In genomic region chr1:145963218-145964019, GRCh38 we compare ENCODE assay signal across 8 cellular contexts. TPM values are rescaled to one million over a fixed set of nuclear protein-coding genes. Genes with fewer than 3 reads are reported as not detected.
A peak's percentile ranks its signal among the peaks of the same experiment; 100 is the strongest.
DNase-seq lines count a peak whose midpoint lies in the region; ATAC-seq, FAIRE-seq and TF ChIP-seq lines count a peak whose summit lies in the region.

No MANE protein-coding gene starts in this region.

- peaks cover 11% of the 10 kb centered on the region for H3K9me3 Mint-ChIP-seq in activated naive CD4-positive, alpha-beta T cell treated with anti-CD3 and anti-CD28 coated beads, Interleukin-2, amount 10 ng/mL, durations not matched to agents 7 days and 5 days
- H3K9me3 Mint-ChIP-seq in endodermal cell, result peaks cover 12% of the 10 kb centered on the region

- H3K27me3 Mint-ChIP-seq in activated naive CD4-positive, alpha-beta T cell treated with anti-CD3 and anti-CD28 coated beads, Interleukin-2, amount 10 ng/mL, durations not matched to agents 7 days and 5 days, result peaks cover 28% of the 10 kb centered on the region
- peaks cover 53% of the 10 kb centered on the region for H3K27me3 Mint-ChIP-seq in endodermal cell (ENCODE audit: insufficient read depth)

- H3K9me3 ChIP-seq in endodermal cell (ENCODE audit: control insufficient read depth, low read length) (peaks cover 10% of the 10 kb centered on the region), pancreas (no peaks in the 10 kb centered on the region)

- DNase-seq in activated naive CD4-positive, alpha-beta T cell treated with anti-CD3 and anti-CD28 coated beads, Interleukin-2, amount 10 ng/mL, durations not matched to agents 7 days and 5 days, result no peak
- DNase-seq in activated naive CD4-positive, alpha-beta T cell treated with anti-CD3 and anti-CD28 coated beads, Interleukin-2, amount 50 U/mL, for 16 hours, result no peak
- peak; percentile 75 to 83 for DNase-seq in SHP77 (lab: John Stamatoyannopoulos, UW)
- no peak for DNase-seq in endodermal cell
- no peak for DNase-seq in pancreas
- no peak for DNase-seq in stimulated activated CD4-positive, alpha-beta T cell treated with anti-CD3 and anti-CD28 coated beads, Interleukin-12 subunit alpha, Interleukin-12 subunit beta, amount 100 ng/mL, for 4 hours
- no peak for DNase-seq in NCI-H1694 (lab: John Stamatoyannopoulos, UW)

- H3K27ac Mint-ChIP-seq in activated naive CD4-positive, alpha-beta T cell treated with anti-CD3 and anti-CD28 coated beads, Interleukin-2, amount 10 ng/mL, durations not matched to agents 7 days and 5 days, result peak overlapping the region; percentile 93
- H3K27ac Mint-ChIP-seq in endodermal cell, result peak overlapping the region; percentile 91

- intact Hi-C loops in pancreas (cut with DNase I), result no loop called here

- H3K27ac ChIP-seq in endodermal cell (ENCODE audit: low read depth, low read length), result no peak overlapping the region
- H3K27ac ChIP-seq in pancreas, result peak overlapping the region; percentile 46 to 84 (median 74)

- H3K27me3 ChIP-seq in endodermal cell (ENCODE audit: control insufficient read depth, insufficient read depth, low read length, poor library complexity, severe bottlenecking) (peaks cover 37% of the 10 kb centered on the region), pancreas (no peaks in the 10 kb centered on the region)

- H3K36me3 Mint-ChIP-seq in activated naive CD4-positive, alpha-beta T cell treated with anti-CD3 and anti-CD28 coated beads, Interleukin-2, amount 10 ng/mL, durations not matched to agents 7 days and 5 days, result peaks cover 18% of the 10 kb centered on the region
- H3K36me3 Mint-ChIP-seq in endodermal cell (ENCODE audit: low read depth), result peaks cover 7% of the 10 kb centered on the region

- CTCF ChIA-PET in activated naive CD4-positive, alpha-beta T cell treated with anti-CD3 and anti-CD28 coated beads, Interleukin-2, amount 10 ng/mL, durations not matched to agents 7 days and 5 days (lab: Charles Lee), result interaction anchor here (0.6 to 4.0 kb wide), 10 partner anchors 12 to 117 kb away, joined by 3 to 29 read pairs (median 4); partner anchors contain the start of genes NUDT17, PIAS3 and RBM8A

- TF ChIP-seq CTCF in endodermal cell (conservative IDR thresholded peaks at IDR 0.05) (no peak), pancreas (IDR thresholded peaks at IDR 0.05) (no peak)

- H3K36me3 ChIP-seq in endodermal cell (ENCODE audit: control insufficient read depth, insufficient read depth, low read length) (no peaks in the 10 kb centered on the region), pancreas (no peaks in the 10 kb centered on the region)

- H3K4me3 Mint-ChIP-seq in activated naive CD4-positive, alpha-beta T cell treated with anti-CD3 and anti-CD28 coated beads, Interleukin-2, amount 10 ng/mL, durations not matched to agents 7 days and 5 days, result peak overlapping the region; percentile 87
- peak overlapping the region; percentile 75 for H3K4me3 Mint-ChIP-seq in endodermal cell

- ATAC-seq in pancreas (no peak), GM18861 (IDR thresholded peaks at IDR 0.05; ENCODE audit: unreplicated experiment) (no peak)

- H3K4me1 ChIP-seq in endodermal cell (ENCODE audit: control insufficient read depth, insufficient read depth, low read length) (peaks cover 3% of the 10 kb centered on the region), pancreas (peaks cover 7 to 26% (median 11%) of the 10 kb centered on the region in 3 donors)

- H3K4me3 ChIP-seq in endodermal cell (ENCODE audit: low read length) (peak overlapping the region; percentile 87), pancreas (peak overlapping the region in 2 of 4 donors; percentile 42 to 46)

- H3K4me1 Mint-ChIP-seq in activated naive CD4-positive, alpha-beta T cell treated with anti-CD3 and anti-CD28 coated beads, Interleukin-2, amount 10 ng/mL, durations not matched to agents 7 days and 5 days, result peaks cover 64% of the 10 kb centered on the region
- H3K4me1 Mint-ChIP-seq in endodermal cell, result peaks cover 23% of the 10 kb centered on the region

- WGBS in endodermal cell (ENCODE audit: insufficient coverage in 1 of 2, insufficient read length in 1 of 2), 2 experiments, result 75 to 79% methylated on average over 5 to 6 of the region's 6 CpGs
- 48 to 59% methylated on average over 6 of the region's 6 CpGs for WGBS in pancreas, 2 donors

- H3K9ac ChIP-seq in endodermal cell (ENCODE audit: extremely low read depth, low read length, poor library complexity, severe bottlenecking), result peak overlapping the region; percentile 43

- FAIRE-seq in pancreas (lab: Jason Lieb, UNC), result no peak

RNA-seq across cellular contexts. Expression of gene ANKRD34A, which starts 1.0 kb away (rescaled TPM):
- total RNA-seq in endodermal cell (1 to 10 TPM in 1 of 2 donors, under 1 TPM in 1; 0.55 to 1.4 TPM), pancreas (under 1 TPM; 0.04 to 0.28 (median 0.18) TPM)
- polyA plus RNA-seq in endodermal cell (2013, experiment 1 of 2), result 0.64 TPM
- polyA plus RNA-seq in endodermal cell (2013, experiment 2 of 2), result 0.37 TPM
- under 1 TPM; 0.34 to 0.38 TPM for polyA plus RNA-seq in pancreas

RNA-seq across cellular contexts. Expression of gene POLR3GL, which starts 1.1 kb away (rescaled TPM):
- total RNA-seq in endodermal cell, result 10 to 100 TPM; 10.2 to 13.8 TPM
- 23.7 TPM for polyA plus RNA-seq in endodermal cell (2013, experiment 1 of 2)
- 20.4 TPM for polyA plus RNA-seq in endodermal cell (2013, experiment 2 of 2)
- total RNA-seq in pancreas, result 10 to 100 TPM in 1 of 6 donors, 1 to 10 TPM in 5; 3.9 to 10.8 (median 5.7) TPM
- 10 to 100 TPM; 14.6 to 27.6 TPM for polyA plus RNA-seq in pancreas

RNA-seq across cellular contexts. Expression of gene LIX1L, which starts 5.6 kb away (rescaled TPM):
- total RNA-seq in endodermal cell (10 to 100 TPM; 16.6 to 21.3 TPM), pancreas (10 to 100 TPM in 1 of 6 donors, 1 to 10 TPM in 5; 3.3 to 10.3 (median 5.8) TPM)
- polyA plus RNA-seq in endodermal cell (2013, experiment 1 of 2), result 25.7 TPM
- polyA plus RNA-seq in endodermal cell (2013, experiment 2 of 2), result 28.8 TPM
- 1 to 10 TPM; 2.9 to 6.8 TPM for polyA plus RNA-seq in pancreas

RNA-seq across cellular contexts. Expression of gene TXNIP, which starts 33.0 kb away (rescaled TPM):
- total RNA-seq in endodermal cell, result 10 to 100 TPM in 1 of 2 donors, 1 to 10 TPM in 1; 9.9 to 12.2 TPM
- polyA plus RNA-seq in endodermal cell (2013, experiment 1 of 2), result 6.0 TPM
- polyA plus RNA-seq in endodermal cell (2013, experiment 2 of 2), result 18.7 TPM
- total RNA-seq in pancreas, result 100 to 1,000 TPM; 167 to 491 (median 295) TPM
- 100 to 1,000 TPM; 105 to 224 TPM for polyA plus RNA-seq in pancreas

RNA-seq across cellular contexts. Expression of gene RBM8A, which starts 36.1 kb away (rescaled TPM):
- total RNA-seq in endodermal cell (100 to 1,000 TPM; 299 to 314 TPM), pancreas (10 to 100 TPM; 29.5 to 55.0 (median 49.1) TPM)
- 181 TPM for polyA plus RNA-seq in endodermal cell (2013, experiment 1 of 2)
- 193 TPM for polyA plus RNA-seq in endodermal cell (2013, experiment 2 of 2)
- 10 to 100 TPM; 32.0 to 57.9 TPM for polyA plus RNA-seq in pancreas

Comparison
In these comparisons a context has a peak if more than half of its experiments do, and no peak if none do; other contexts are left out.
1. DNase-seq: peak in SHP77 (2 of 2); none in activated naive CD4-positive, alpha-beta T cell treated with anti-CD3 and anti-CD28 coated beads, Interleukin-2, amount 10 ng/mL, durations not matched to agents 7 days and 5 days (single experiment), activated naive CD4-positive, alpha-beta T cell treated with anti-CD3 and anti-CD28 coated beads, Interleukin-2, amount 50 U/mL, for 16 hours (single experiment), endodermal cell (single experiment), pancreas (0 of 6), stimulated activated CD4-positive, alpha-beta T cell treated with anti-CD3 and anti-CD28 coated beads, Interleukin-12 subunit alpha, Interleukin-12 subunit beta, amount 100 ng/mL, for 4 hours (single experiment) and NCI-H1694 (single experiment).